ENCODE assay signal across 11 cellular contexts in genomic region chr1:40627987-40628902, GRCh38. TPM values are rescaled to one million over a fixed set of nuclear protein-coding genes. Genes with fewer than 3 reads are reported as not detected.
DNase-seq lines count a peak whose midpoint lies in the region; ATAC-seq, FAIRE-seq and TF ChIP-seq lines count a peak whose summit lies in the region.
"Had no signal": no experiment of that assay in that cellular context is flagged by ENCODE, and none has a peak within 500 bp of the region (broad histone marks: within the 10 kb centered on the region; RNA-seq: fewer than 3 reads in every experiment).

No MANE protein-coding gene starts in this region.

- H3K36me3 Mint-ChIP-seq in activated naive CD8-positive, alpha-beta T cell, result no peaks in the 10 kb centered on the region
- H3K36me3 Mint-ChIP-seq in chondrocyte (ENCODE audit: low read depth), result peaks cover 8% of the 10 kb centered on the region

- peak overlapping the region; percentile 2 for H3K27ac Mint-ChIP-seq in activated naive CD8-positive, alpha-beta T cell
- no peak overlapping the region for H3K27ac Mint-ChIP-seq in chondrocyte (ENCODE audit: unreplicated experiment)

- TF ChIP-seq CTCF in chondrocyte (IDR thresholded peaks at IDR 0.05), result no peak

- FAIRE-seq in RCC 7860 (lab: Jason Lieb, UNC) (no peak), frontal cortex (lab: Jason Lieb, UNC) (no peak)
- FAIRE-seq: colon had no signal

- H3K4me3 Mint-ChIP-seq in activated naive CD8-positive, alpha-beta T cell, result no peak overlapping the region
- no peak overlapping the region for H3K4me3 Mint-ChIP-seq in chondrocyte (ENCODE audit: unreplicated experiment)

- peak; percentile 17 for DNase-seq in stimulated activated naive CD4-positive, alpha-beta T cell treated with Interleukin-2 at 50 U/mL for 16 hours (lab: John Stamatoyannopoulos, UW)
- DNase-seq in stimulated activated naive CD4-positive, alpha-beta T cell (lab: John Stamatoyannopoulos, UW), result no peak
- DNase-seq in RCC 7860 (ENCODE audit: low spot score) (no peak), DMS53 (lab: John Stamatoyannopoulos, UW) (no peak), chondrocyte (ENCODE audit: low spot score) (no peak), frontal cortex (ENCODE audit: low spot score in 2 of 2) (no peak)
- DNase-seq: Caco-2, NCI-H2029 treated with DMSO at 0.1 percent for 48 hours had no signal

- H3K9me3 Mint-ChIP-seq in activated naive CD8-positive, alpha-beta T cell (ENCODE audit: low read depth), result no peaks in the 10 kb centered on the region
- no peaks in the 10 kb centered on the region for H3K9me3 Mint-ChIP-seq in chondrocyte (ENCODE audit: low read depth)

- no peaks in the 10 kb centered on the region for H3K27me3 Mint-ChIP-seq in activated naive CD8-positive, alpha-beta T cell
- H3K27me3 Mint-ChIP-seq in chondrocyte (ENCODE audit: low read depth), result no peaks in the 10 kb centered on the region

- peak; percentile 46 for ATAC-seq in HG02970 (IDR thresholded peaks at IDR 0.05; ENCODE audit: low FRiP score, unreplicated experiment)

- H3K4me1 Mint-ChIP-seq in activated naive CD8-positive, alpha-beta T cell (ENCODE audit: low read depth), result peaks cover 24% of the 10 kb centered on the region
- H3K4me1 Mint-ChIP-seq in chondrocyte (ENCODE audit: low read depth), result peaks cover 12% of the 10 kb centered on the region

RNA-seq across cellular contexts. Expression of gene RIMS3, which starts 37.2 kb away (rescaled TPM):
- total RNA-seq in chondrocyte (4.8 to 26.3 TPM (median 26.0 TPM) in 3 replicates), frontal cortex (24.1 TPM)
